Comparison of ENCODE assay signal across 11 cellular contexts in genomic region chr19:43783636-43784035, GRCh38. TPM values are rescaled to one million over a fixed set of nuclear protein-coding genes. Genes with fewer than 3 reads are reported as not detected.
DNase-seq lines count a peak whose midpoint lies in the region; ATAC-seq and TF ChIP-seq lines count a peak whose summit lies in the region.
"Had no signal": no experiment of that assay in that cellular context is flagged by ENCODE, and none has a peak within 500 bp of the region (broad histone marks: within the 10 kb centered on the region; RNA-seq: fewer than 3 reads in every experiment).

No MANE protein-coding gene starts in this region.

- H3K4me3 Mint-ChIP-seq in activated T-cell treated with anti-CD3 and anti-CD28 coated beads, Interleukin-2, amount 50 U/mL, for 72 hours, result peak overlapping the region; percentile 57 to 94
- peak overlapping the region; percentile 39 to 68 for H3K4me3 Mint-ChIP-seq in stimulated activated naive CD8-positive, alpha-beta T cell treated with anti-CD3 and anti-CD28 coated beads, Interleukin-15, amount 100 ng/mL, for 72 hours

- H4K20me1 ChIP-seq in PC-3 (ENCODE audit: low read length), result no peaks in the 10 kb centered on the region
- H4K20me1 ChIP-seq in mammary epithelial cell (ENCODE audit: insufficient read depth, low read length), result no peaks in the 10 kb centered on the region
- H4K20me1 ChIP-seq in GM23248 (ENCODE audit: insufficient read depth), result no peaks in the 10 kb centered on the region

- in situ Hi-C loops in mammary epithelial cell (cut with MboI; ENCODE audit: low sequenced_read_pairs in 2 of 2) (loop anchor here in 1 of 2 donors (5.0 kb wide), 1 partner anchor 36 kb away; no protein-coding TSS in a partner anchor), GM23248 (cut with MboI) (no loop called here)

- H3K27ac ChIP-seq in PC-3 (ENCODE audit: low read length), result peak overlapping the region; percentile 98
- H3K27ac ChIP-seq in mammary epithelial cell (ENCODE audit: insufficient read depth, low read depth, low read length), result peak overlapping the region; percentile 88
- H3K27ac ChIP-seq in ascending aorta, result no peak overlapping the region
- no peak overlapping the region for H3K27ac ChIP-seq in GM23248

- H3K36me3 Mint-ChIP-seq in activated T-cell treated with anti-CD3 and anti-CD28 coated beads, Interleukin-2, amount 50 U/mL, for 72 hours (ENCODE audit: insufficient read depth in 2 of 2), result peaks cover 9 to 13% of the 10 kb centered on the region in 2 donors

- no peaks in the 10 kb centered on the region for H3K27me3 ChIP-seq in PC-3 (ENCODE audit: low read length)
- no peaks in the 10 kb centered on the region for H3K27me3 ChIP-seq in mammary epithelial cell (ENCODE audit: insufficient read depth, low read length)
- no peaks in the 10 kb centered on the region for H3K27me3 ChIP-seq in ascending aorta
- H3K27me3 ChIP-seq in GM23248 (replicated peaks; ENCODE audit: insufficient read depth), result no peaks in the 10 kb centered on the region

- H3K4me2 ChIP-seq in PC-3 (ENCODE audit: low read length) (peak overlapping the region; percentile 74; the same call in 1 of the 2 replicates), mammary epithelial cell (ENCODE audit: insufficient read depth, low read depth, low read length) (peak overlapping the region; percentile 39), GM23248 (ENCODE audit: unreplicated experiment) (no peak overlapping the region)

- H3K9ac ChIP-seq in PC-3 (ENCODE audit: low read length), result peak overlapping the region; percentile 83
- no peak overlapping the region for H3K9ac ChIP-seq in mammary epithelial cell (ENCODE audit: insufficient read depth, low read length)
- no peak overlapping the region for H3K9ac ChIP-seq in GM23248

- H3K79me2 ChIP-seq in PC-3 (ENCODE audit: low read length) (peaks cover 23% of the 10 kb centered on the region), mammary epithelial cell (ENCODE audit: insufficient read depth, low read length) (peaks cover 32% of the 10 kb centered on the region), GM23248 (ENCODE audit: insufficient read depth) (no peaks in the 10 kb centered on the region; the same call in 1 of the 2 replicates)

- no peak for DNase-seq in activated T-cell treated with anti-CD3 and anti-CD28 coated beads, Interleukin-2, amount 50 U/mL, for 72 hours
- DNase-seq in activated T-cell treated with anti-CD3 and anti-CD28 coated beads for 4 hours (no peak), PC-3 (no peak), mammary epithelial cell (no peak), ascending aorta (ENCODE audit: low spot score in 2 of 2) (no peak), GM23248 (no peak)
- no peak for DNase-seq in stimulated activated naive CD8-positive, alpha-beta T cell treated with anti-CD3 and anti-CD28 coated beads, Interleukin-15, amount 100 ng/mL, for 72 hours
- DNase-seq in stimulated activated CD4-positive, alpha-beta T cell treated with anti-CD3 and anti-CD28 coated beads, Interleukin-4, amount 100 ng/mL, for 24 hours, result no peak
- DNase-seq: NCI-H1436 treated with DMSO at 0.1 percent for 48 hours, posterior cingulate gyrus had no signal

- H3K9me2 ChIP-seq in PC-3 (replicated peaks; ENCODE audit: low read length) (no peaks in the 10 kb centered on the region), GM23248 (ENCODE audit: insufficient read depth) (no peaks in the 10 kb centered on the region)

- H3K4me3 ChIP-seq in PC-3 (ENCODE audit: low read length), result no peak overlapping the region
- no peak overlapping the region for H3K4me3 ChIP-seq in mammary epithelial cell (replicated peaks in 1 of 3; ENCODE audit: insufficient read depth in 1 of 3, low read depth in 2 of 3, low read length in 3 of 3)
- no peak overlapping the region for H3K4me3 ChIP-seq in ascending aorta
- no peak overlapping the region for H3K4me3 ChIP-seq in GM23248

- H3F3A ChIP-seq in PC-3 (ENCODE audit: low read length, unreplicated experiment) (no peaks in the 10 kb centered on the region), GM23248 (ENCODE audit: insufficient read depth) (no peaks in the 10 kb centered on the region; the same call in 1 of the 2 replicates)

- TF ChIP-seq CTCF in PC-3 (conservative IDR thresholded peaks at IDR 0.05; ENCODE audit: low read depth, low read length), result no peak
- no peak for TF ChIP-seq CTCF in mammary epithelial cell (conservative IDR thresholded peaks at IDR 0.05 in 1 of 2, IDR thresholded peaks at IDR 0.05 in 1 of 2; ENCODE audit: extremely low read depth in 1 of 2, insufficient read depth in 1 of 2, low read depth in 1 of 2, low read length in 2 of 2)
- TF ChIP-seq CTCF in ascending aorta (IDR thresholded peaks at IDR 0.05), result no peak

- no peak overlapping the region for H2AFZ ChIP-seq in PC-3 (ENCODE audit: low read length)
- no peak overlapping the region for H2AFZ ChIP-seq in mammary epithelial cell (ENCODE audit: low read depth, low read length)
- no peak overlapping the region for H2AFZ ChIP-seq in GM23248

- ATAC-seq in activated T-cell treated with anti-CD3 and anti-CD28 coated beads, Interleukin-2, amount 50 U/mL, for 72 hours (replicated peaks in 1 of 2), result no peak
- no peak for ATAC-seq in PC-3
- no peak for ATAC-seq in stimulated activated naive CD8-positive, alpha-beta T cell treated with anti-CD3 and anti-CD28 coated beads, Interleukin-15, amount 100 ng/mL, for 72 hours

- CTCF ChIA-PET in PC-3 (lab: Charles Lee) (no interaction called here), mammary epithelial cell (lab: Charles Lee; ENCODE audit: low non-redundant PET) (no interaction called here)

- H3K4me1 ChIP-seq in PC-3 (ENCODE audit: insufficient read depth, low read length) (peaks cover 47% of the 10 kb centered on the region), mammary epithelial cell (ENCODE audit: insufficient read depth, low read length) (peaks cover 61% of the 10 kb centered on the region), ascending aorta (peaks cover 0 to 7% of the 10 kb centered on the region in 2 donors), GM23248 (ENCODE audit: insufficient read depth) (peaks cover 34% of the 10 kb centered on the region)

- dilution Hi-C loops in mammary epithelial cell (cut with HindIII; ENCODE audit: low sequenced_read_pairs), result no loop called here

- peaks cover 0 to 3% of the 10 kb centered on the region in 2 donors for H3K9me3 Mint-ChIP-seq in activated T-cell treated with anti-CD3 and anti-CD28 coated beads, Interleukin-2, amount 50 U/mL, for 72 hours
- no peaks in the 10 kb centered on the region for H3K9me3 Mint-ChIP-seq in stimulated activated naive CD8-positive, alpha-beta T cell treated with anti-CD3 and anti-CD28 coated beads, Interleukin-15, amount 100 ng/mL, for 72 hours

- no TSS peak for BruUV-seq in PC-3 (replicated peaks; lab: Mats Ljungman, UMichigan)
- no TSS peak for BruUV-seq in mammary epithelial cell (replicated peaks; lab: Mats Ljungman, UMichigan)

- POLR2A ChIA-PET in PC-3 (lab: Charles Lee; ENCODE audit: unreplicated experiment), result no interaction called here

- H3K27me3 Mint-ChIP-seq in activated T-cell treated with anti-CD3 and anti-CD28 coated beads, Interleukin-2, amount 50 U/mL, for 72 hours (ENCODE audit: low read depth), result peaks cover 1% of the 10 kb centered on the region
- H3K27me3 Mint-ChIP-seq in stimulated activated naive CD8-positive, alpha-beta T cell treated with anti-CD3 and anti-CD28 coated beads, Interleukin-15, amount 100 ng/mL, for 72 hours, result peaks cover under 1% of the 10 kb centered on the region

- H3K9me3 ChIP-seq in PC-3 (ENCODE audit: low read length) (no peaks in the 10 kb centered on the region), mammary epithelial cell (replicated peaks; ENCODE audit: insufficient read depth, low read length) (no peaks in the 10 kb centered on the region), ascending aorta (no peaks in the 10 kb centered on the region), GM23248 (ENCODE audit: low read depth) (no peaks in the 10 kb centered on the region)

- peak overlapping the region; percentile 3 for H3K27ac Mint-ChIP-seq in activated T-cell treated with anti-CD3 and anti-CD28 coated beads, Interleukin-2, amount 50 U/mL, for 72 hours
- H3K27ac Mint-ChIP-seq in stimulated activated naive CD8-positive, alpha-beta T cell treated with anti-CD3 and anti-CD28 coated beads, Interleukin-15, amount 100 ng/mL, for 72 hours, result peak overlapping the region in 1 of 2 donors; percentile 72

- H3K36me3 ChIP-seq in PC-3 (ENCODE audit: low read depth, low read length) (no peaks in the 10 kb centered on the region), mammary epithelial cell (ENCODE audit: insufficient read depth, low read length) (no peaks in the 10 kb centered on the region), ascending aorta (no peaks in the 10 kb centered on the region), GM23248 (ENCODE audit: low read depth) (no peaks in the 10 kb centered on the region)

- H3K4me1 Mint-ChIP-seq in activated T-cell treated with anti-CD3 and anti-CD28 coated beads, Interleukin-2, amount 50 U/mL, for 72 hours (ENCODE audit: low read depth), result peaks cover 61% of the 10 kb centered on the region
- peaks cover 58% of the 10 kb centered on the region for H3K4me1 Mint-ChIP-seq in stimulated activated naive CD8-positive, alpha-beta T cell treated with anti-CD3 and anti-CD28 coated beads, Interleukin-15, amount 100 ng/mL, for 72 hours

- 84% methylated on average over 8 of the region's 8 CpGs for WGBS in mammary epithelial cell (ENCODE audit: low coverage, missing lambda C conversion rate)
- 88 to 97% methylated on average over 8 of the region's 8 CpGs for WGBS in GM23248 (ENCODE audit: low coverage in 1 of 2, low lambda C conversion rate in 2 of 2, missing lambda C conversion rate in 2 of 2), 2 experiments

- intact Hi-C loops in PC-3 (cut with micrococcal nuclease) (loop anchor here (2.0 kb wide), 1 partner anchor 19 kb away; no protein-coding TSS in a partner anchor), mammary epithelial cell (cut with micrococcal nuclease) (loop anchor here (2.0 to 10.0 kb wide), 4 partner anchors 25 to 339 kb away; partner anchors contain the start of genes ETHE1, IRGQ and ZNF576), ascending aorta (cut with DNase I) (no loop called here)

RNA-seq across cellular contexts. Expression of gene KCNN4, which starts 2.9 kb away (rescaled TPM):
- 100 to 1,000 TPM in 1 of 2 donors, 10 to 100 TPM in 1; 91.6 to 118 TPM for total RNA-seq in activated T-cell treated with anti-CD3 and anti-CD28 coated beads, Interleukin-2, amount 50 U/mL, for 72 hours
- 45.7 and 57.7 TPM in 2 replicates for total RNA-seq in PC-3 (2014; rRNA removed)
- 100 to 1,000 TPM; 104 to 111 TPM for total RNA-seq in mammary epithelial cell
- polyA plus RNA-seq in mammary epithelial cell, result 163 TPM
- polyA minus RNA-seq in mammary epithelial cell, result 112 TPM
- 2.3 TPM for total RNA-seq in ascending aorta
- total RNA-seq in GM23248 (2014; rRNA removed; shearing (Covaris generic)), result 8.7 and 13.7 TPM in 2 replicates
- polyA plus RNA-seq in GM23248 (2016; fragmentation: Nextera tagmentation; extraction: Ambion mirVana), result 9.4 and 11.9 TPM in 2 replicates

RNA-seq across cellular contexts. Expression of gene LYPD5, which starts 18.6 kb away (rescaled TPM):
- 1 to 10 TPM in 1 of 2 donors, under 1 TPM in 1; 0.21 to 1.1 TPM for total RNA-seq in activated T-cell treated with anti-CD3 and anti-CD28 coated beads, Interleukin-2, amount 50 U/mL, for 72 hours
- 0.35 and 6.8 TPM in 2 replicates for total RNA-seq in PC-3 (2014; rRNA removed)
- 1 to 10 TPM; 2.2 to 6.1 TPM for total RNA-seq in mammary epithelial cell
- polyA plus RNA-seq in mammary epithelial cell, result 13.0 TPM
- 20.4 TPM for polyA minus RNA-seq in mammary epithelial cell
- not detected for total RNA-seq in ascending aorta
- 0.32 and 0.76 TPM in 2 replicates for total RNA-seq in GM23248 (2014; rRNA removed; shearing (Covaris generic))
- 1.1 and 1.4 TPM in 2 replicates for polyA plus RNA-seq in GM23248 (2016; fragmentation: Nextera tagmentation; extraction: Ambion mirVana)
- total RNA-seq: chondrocyte had no signal

RNA-seq across cellular contexts. Expression of gene SMG9, which starts 28.9 kb away (rescaled TPM):
- total RNA-seq in activated T-cell treated with anti-CD3 and anti-CD28 coated beads, Interleukin-2, amount 50 U/mL, for 72 hours, result 10 to 100 TPM; 85.3 to 96.4 TPM
- 48.8 and 49.1 TPM in 2 replicates for total RNA-seq in PC-3 (2014; rRNA removed)
- total RNA-seq in mammary epithelial cell, result 10 to 100 TPM in 1 of 2 donors, 1 to 10 TPM in 1; 7.5 to 62.7 TPM
- polyA plus RNA-seq in mammary epithelial cell, result 19.3 TPM
- 46.8 TPM for polyA minus RNA-seq in mammary epithelial cell
- 126 TPM for total RNA-seq in ascending aorta
- 11.5 and 13.0 TPM in 2 replicates for total RNA-seq in GM23248 (2014; rRNA removed; shearing (Covaris generic))
- 23.2 and 25.7 TPM in 2 replicates for polyA plus RNA-seq in GM23248 (2016; fragmentation: Nextera tagmentation; extraction: Ambion mirVana)

RNA-seq across cellular contexts. Expression of gene ZNF283, which starts 43.5 kb away (rescaled TPM):
- 1 to 10 TPM; 6.9 to 7.3 TPM for total RNA-seq in activated T-cell treated with anti-CD3 and anti-CD28 coated beads, Interleukin-2, amount 50 U/mL, for 72 hours
- total RNA-seq in PC-3 (2014; rRNA removed) (3.0 and 4.0 TPM in 2 replicates), mammary epithelial cell (10 to 100 TPM; 10.8 to 13.2 TPM), ascending aorta (not detected)
- polyA plus RNA-seq in mammary epithelial cell (2.0 TPM), GM23248 (2016; fragmentation: Nextera tagmentation; extraction: Ambion mirVana) (4.6 and 5.4 TPM in 2 replicates)
- 0.98 TPM for polyA minus RNA-seq in mammary epithelial cell
- 12.1 and 14.2 TPM in 2 replicates for total RNA-seq in GM23248 (2014; rRNA removed; shearing (Covaris generic))

Comparison
In these comparisons a context has a peak if more than half of its experiments do, and no peak if none do; other contexts are left out.
1. H3K27ac ChIP-seq: peak in PC-3 (single experiment) and mammary epithelial cell (single experiment); none in ascending aorta (0 of 2) and GM23248 (single experiment).